Comparison of ENCODE assay signal across 10 cellular contexts in the genomic region with DNA sequence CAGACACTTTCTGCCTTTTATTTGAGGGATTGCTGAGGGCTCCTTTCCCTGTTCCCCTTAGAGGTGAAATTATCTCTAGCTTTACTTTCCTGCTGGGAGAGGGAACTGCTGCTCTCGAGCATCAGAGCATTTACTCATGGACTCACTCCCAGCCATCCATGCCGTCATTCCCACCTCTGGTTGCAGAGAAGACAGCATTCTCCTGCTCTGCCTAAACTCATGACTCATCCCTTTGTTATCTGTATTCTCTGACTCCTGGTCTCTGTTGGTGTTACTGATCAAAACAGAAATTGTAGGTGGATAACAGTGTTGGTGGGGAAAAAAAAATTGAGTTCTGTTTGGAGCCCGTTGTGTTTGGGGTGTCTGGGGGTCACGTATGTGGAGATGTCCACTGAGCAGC.
A peak's percentile ranks its signal among the peaks of the same experiment; 100 is the strongest.
DNase-seq lines count a peak whose midpoint lies in the region; ATAC-seq and TF ChIP-seq lines count a peak whose summit lies in the region.
"Had no signal": no experiment of that assay in that cellular context is flagged by ENCODE, and none has a peak within 500 bp of the region (broad histone marks: within the 10 kb centered on the region; RNA-seq: fewer than 3 reads in every experiment).

No MANE protein-coding gene starts in this region.

- H3K4me1 ChIP-seq in ACC112 (ENCODE audit: control insufficient read depth, insufficient read depth, low read length, unreplicated experiment): peaks cover 28% of the 10 kb centered on the region
- no peaks in the 10 kb centered on the region for H3K4me1 ChIP-seq in prostate gland (replicated peaks)

- 50% methylated on average over 4 of the region's 4 CpGs for WGBS in prostate gland

- H3K27ac ChIP-seq in ACC112 (ENCODE audit: low read depth, low read length): peak overlapping the region; percentile 55
- H3K27ac ChIP-seq in prostate gland: no peak overlapping the region
- H3K27ac ChIP-seq: skin epidermis had no signal

- TF ChIP-seq POLR2A in prostate gland (IDR thresholded peaks at IDR 0.05): no peak

- intact Hi-C loops in prostate gland (cut with DNase I): no loop called here

- ATAC-seq in HG03378 (IDR thresholded peaks at IDR 0.05; ENCODE audit: unreplicated experiment) (no peak), GM19324 (IDR thresholded peaks at IDR 0.05; ENCODE audit: low FRiP score, unreplicated experiment) (no peak)

- no peaks in the 10 kb centered on the region for H3K79me2 ChIP-seq in ACC112 (ENCODE audit: control insufficient read depth, insufficient read depth, low read length, unreplicated experiment)

- DNase-seq in HCEC 1CT: peak; percentile 88
- DNase-seq in SW480 (ENCODE audit: low spot score): peak; percentile 82
- peak; percentile 37 for DNase-seq in fibroblast of the conjunctiva (ENCODE audit: low read depth)
- no peak for DNase-seq in NCI-H82 (lab: John Stamatoyannopoulos, UW)
- DNase-seq in prostate gland (ENCODE audit: low spot score): no peak
- DNase-seq: activated T-cell treated with anti-CD3 and anti-CD28 coated beads for 4 hours had no signal

- H3K9me3 ChIP-seq in prostate gland: no peaks in the 10 kb centered on the region

- no peak overlapping the region for H3K4me3 ChIP-seq in ACC112 (ENCODE audit: low read depth, low read length)
- H3K4me3 ChIP-seq in prostate gland: no peak overlapping the region
- H3K4me3 ChIP-seq: skin epidermis had no signal

- no peak for TF ChIP-seq CTCF in prostate gland (IDR thresholded peaks at IDR 0.05)

- no peaks in the 10 kb centered on the region for H3K36me3 ChIP-seq in ACC112 (ENCODE audit: insufficient read depth, low read length)
- no peaks in the 10 kb centered on the region for H3K36me3 ChIP-seq in prostate gland

- H2AFZ ChIP-seq in ACC112 (ENCODE audit: low read length, unreplicated experiment): no peak overlapping the region

- H3K27me3 ChIP-seq in ACC112 (ENCODE audit: insufficient read depth, low read length) (0 out of 2 replicates have a peak, but pooled peaks cover 4% of the 10 kb centered on the region), prostate gland (replicated peaks; ENCODE audit: insufficient read depth) (no peaks in the 10 kb centered on the region)

Comparison
In these comparisons a context has a peak if more than half of its experiments do, and no peak if none do; other contexts are left out.
1. DNase-seq: peak in HCEC 1CT (single experiment), SW480 (single experiment) and fibroblast of the conjunctiva (single experiment); none in NCI-H82 (single experiment) and prostate gland (single experiment).